In genomic region chr11:34408580-34409172, GRCh38 we compare ENCODE assay signal across 27 cellular contexts.
"Had no signal": no experiment of that assay in that cellular context is flagged by ENCODE, and none has a peak within 500 bp of the region (broad histone marks: within the 10 kb centered on the region; RNA-seq: fewer than 3 reads in every experiment).

No MANE protein-coding gene starts in this region.

- FAIRE-seq: bronchial epithelial cell, RCC 7860 had no signal

- H3K27ac Mint-ChIP-seq: activated B cell treated with CpG ODN at 0.5 μM for 24 hours; activated CD4-positive, alpha-beta T cell treated with anti-CD3 and anti-CD28 coated beads, Interleukin-2, amount 10 ng/mL, durations not matched to agents 24 days and 14 days; activated naive CD4-positive, alpha-beta T cell treated with anti-CD3 and anti-CD28 coated beads, Interleukin-2, amount 50 U/mL, for 72 hours; activated naive CD8-positive, alpha-beta T cell treated with anti-CD3 and anti-CD28 coated beads, Interleukin-2, amount 50 U/mL, for 24 hours; T-helper 17 cell had no signal

- H3K36me3 ChIP-seq: ascending aorta had no signal

- H3K4me3 ChIP-seq: ascending aorta, body of pancreas had no signal

- H3K4me1 ChIP-seq: ascending aorta, body of pancreas had no signal

- H3K4me3 Mint-ChIP-seq: activated B cell treated with CpG ODN at 0.5 μM for 24 hours; activated CD4-positive, alpha-beta T cell treated with anti-CD3 and anti-CD28 coated beads, Interleukin-2, amount 10 ng/mL, durations not matched to agents 24 days and 14 days; activated naive CD8-positive, alpha-beta T cell treated with anti-CD3 and anti-CD28 coated beads, Interleukin-2, amount 50 U/mL, for 24 hours; activated T-cell treated with anti-CD3 and anti-CD28 coated beads, Interleukin-2, amount 50 U/mL, for 4 hours; T-helper 17 cell had no signal

- H3K27ac ChIP-seq: ascending aorta, body of pancreas had no signal

- ATAC-seq: activated naive CD4-positive, alpha-beta T cell treated with anti-CD3 and anti-CD28 coated beads, Interleukin-2, amount 50 U/mL, for 72 hours; activated naive CD8-positive, alpha-beta T cell treated with anti-CD3 and anti-CD28 coated beads, Interleukin-2, amount 50 U/mL, for 24 hours; activated T-cell treated with anti-CD3 and anti-CD28 coated beads, Interleukin-2, amount 50 U/mL, for 4 hours; body of pancreas; PC-3; T-helper 17 cell had no signal

- H3K9me3 ChIP-seq: body of pancreas had no signal

- H3K27me3 ChIP-seq: ascending aorta, body of pancreas had no signal

- DNase-seq: activated B cell treated with CpG ODN at 0.5 μM for 24 hours; activated CD4-positive, alpha-beta T cell treated with anti-CD3 and anti-CD28 coated beads for 1 hour; activated CD4-positive, alpha-beta T cell treated with anti-CD3 and anti-CD28 coated beads, Interleukin-2, amount 10 ng/mL, durations not matched to agents 24 days and 14 days; activated CD4-positive, alpha-beta T cell treated with anti-CD3 and anti-CD28 coated beads, Interleukin-2, amount 50 U/mL, for 48 hours; activated CD8-positive, alpha-beta memory T cell treated with anti-CD3 and anti-CD28 coated beads for 24 hours; activated effector memory CD4-positive, alpha-beta T cell treated with anti-CD3 and anti-CD28 coated beads, Interleukin-2, amount 50 U/mL, for 16 hours; activated naive CD4-positive, alpha-beta T cell treated with Interleukin-2 at 50 U/mL for 16 hours; activated naive CD8-positive, alpha-beta T cell treated with anti-CD3 and anti-CD28 coated beads, Interleukin-2, amount 50 U/mL, for 24 hours; activated T-cell treated with anti-CD3 and anti-CD28 coated beads, Interleukin-2, amount 50 U/mL, for 4 hours; amniotic stem cell; body of pancreas; central memory CD4-positive, alpha-beta T cell; MV-4-11; NCI-H1092 treated with DMSO at 0.1 percent for 48 hours; NCI-H1417 treated with DMSO at 0.1 percent for 48 hours; NCI-H1694; NCI-H2029 treated with DMSO at 0.1 percent for 48 hours; NCI-H510A treated with DMSO at 0.1 percent for 48 hours; NCI-H69; PC-3; SIG-M5; T-helper 17 cell; T-helper 9 cell had no signal
